In genomic region chr6:137112067-137112355, GRCh38 we compare ENCODE assay signal across 19 cellular contexts.
DNase-seq lines count a peak whose midpoint lies in the region; TF ChIP-seq lines count a peak whose summit lies in the region.
"Had no signal": no experiment of that assay in that cellular context is flagged by ENCODE, and none has a peak within 500 bp of the region (broad histone marks: within the 10 kb centered on the region; RNA-seq: fewer than 3 reads in every experiment).

No MANE protein-coding gene starts in this region.

- H3K27ac ChIP-seq in brain microvascular endothelial cell = no peak overlapping the region
- H3K27ac ChIP-seq: body of pancreas, hepatocyte, KMS-11 had no signal

- no peak for TF ChIP-seq POLR2A in erythroblast (IDR thresholded peaks at IDR 0.05; ENCODE audit: low read length)

- H3K36me3 ChIP-seq in brain microvascular endothelial cell (replicated peaks) (no peaks in the 10 kb centered on the region), kidney epithelial cell (ENCODE audit: control insufficient read depth, insufficient read depth, low read length) (no peaks in the 10 kb centered on the region)

- intact Hi-C loops in head of caudate nucleus (cut with DNase I) = no loop called here

- H3K27me3 ChIP-seq in brain microvascular endothelial cell (replicated peaks) = no peaks in the 10 kb centered on the region
- H3K27me3 ChIP-seq in kidney epithelial cell (ENCODE audit: control insufficient read depth, insufficient read depth, low read length) = no peaks in the 10 kb centered on the region
- H3K27me3 ChIP-seq: body of pancreas, hepatocyte had no signal

- TF ChIP-seq CTCF in brain microvascular endothelial cell (IDR thresholded peaks at IDR 0.05; ENCODE audit: low read depth, low read length, missing control alignments) (no peak), kidney epithelial cell (IDR thresholded peaks at IDR 0.05; ENCODE audit: insufficient read depth, low read length, poor library complexity, severe bottlenecking) (no peak)

- H3K4me3 ChIP-seq in brain microvascular endothelial cell (ENCODE audit: low read depth, low read length) = no peak overlapping the region
- no peak overlapping the region for H3K4me3 ChIP-seq in kidney epithelial cell (ENCODE audit: low read depth, low read length)
- H3K4me3 ChIP-seq: body of pancreas, hepatocyte had no signal

- DNase-seq in Daoy (ENCODE audit: low read depth) (peak; percentile 66), LHCN-M2 (ENCODE audit: low read depth) (peak; percentile 78), brain microvascular endothelial cell (peak; percentile 58), kidney epithelial cell (ENCODE audit: low read depth) (peak; percentile 14), erythroblast (lab: John Stamatoyannopoulos, UW) (no peak), head of caudate nucleus (no peak), GDM1 (lab: John Stamatoyannopoulos, UW) (no peak)
- no peak for DNase-seq in activated CD4-positive, alpha-beta T cell treated with anti-CD3 and anti-CD28 coated beads, Interleukin-2, amount 50 U/mL, for 48 hours
- DNase-seq: body of pancreas; DMS79; effector memory CD4-positive, alpha-beta T cell; left ventricle myocardium superior; naive B cell; NCI-H187 treated with DMSO at 0.1 percent for 48 hours; NCI-H774; SHP77; stimulated activated CD4-positive, alpha-beta T cell treated with anti-CD3 and anti-CD28 coated beads, Interleukin-2, amount 100 ng/mL, for 24 hours had no signal

- in situ Hi-C loops in brain microvascular endothelial cell (cut with HindIII; ENCODE audit: low pct_ligation_motif_present, low sequenced_read_pairs) = no loop called here

Comparison
In these comparisons a context has a peak if more than half of its experiments do, and no peak if none do; other contexts are left out.
1. DNase-seq: peak in Daoy (single experiment), LHCN-M2 (single experiment), brain microvascular endothelial cell (single experiment) and kidney epithelial cell (single experiment); none in erythroblast (0 of 2), head of caudate nucleus (0 of 42), GDM1 (single experiment) and activated CD4-positive, alpha-beta T cell treated with anti-CD3 and anti-CD28 coated beads, Interleukin-2, amount 50 U/mL, for 48 hours (0 of 2).